11 cellular contexts compared by ENCODE assay signal in genomic region chr14:54686871-54687749, GRCh38.
A peak's percentile ranks its signal among the peaks of the same experiment; 100 is the strongest.
DNase-seq lines count a peak whose midpoint lies in the region; ATAC-seq, FAIRE-seq and TF ChIP-seq lines count a peak whose summit lies in the region.
"Had no signal": no experiment of that assay in that cellular context is flagged by ENCODE, and none has a peak within 500 bp of the region (broad histone marks: within the 10 kb centered on the region; RNA-seq: fewer than 3 reads in every experiment).

No MANE protein-coding gene starts in this region.

- H3K4me1 ChIP-seq in liver (ENCODE audit: control insufficient read depth in 4 of 4, insufficient read depth in 4 of 4, low read length in 3 of 4) (peaks cover 0 to 7% (median 2%) of the 10 kb centered on the region in 4 donors), HepG2 (ENCODE audit: insufficient read depth, low read length) (peaks cover 16% of the 10 kb centered on the region; the same call in 1 of the 2 replicates), heart right ventricle (peaks cover 21 to 94% (median 78%) of the 10 kb centered on the region in 9 donors), sigmoid colon (peaks cover 0 to 78% (median 71%) of the 10 kb centered on the region in 4 donors)

- no peak for TF ChIP-seq RAD21 in liver (IDR thresholded peaks at IDR 0.05)
- no peak for TF ChIP-seq RAD21 in HepG2 (CRISPR knock-in tag; IDR thresholded peaks at IDR 0.05)

- H4K20me1 ChIP-seq in HepG2 (ENCODE audit: insufficient read depth, low read length) = peaks cover 4% of the 10 kb centered on the region; the same call in 1 of the 2 replicates

- H2AFZ ChIP-seq in HepG2 (ENCODE audit: low read length) = no peak overlapping the region

- FAIRE-seq in HepG2 (lab: Jason Lieb, UNC) = no peak

- H3K27me3 ChIP-seq in liver (ENCODE audit: control insufficient read depth in 4 of 4, insufficient read depth in 4 of 4, low read length in 3 of 4) (no peaks in the 10 kb centered on the region), HepG2 (ENCODE audit: control insufficient read depth in 1 of 2, insufficient read depth in 2 of 2, low read length in 2 of 2) (no peaks in the 10 kb centered on the region), heart right ventricle (no peaks in the 10 kb centered on the region), sigmoid colon (no peaks in the 10 kb centered on the region)

- no peak overlapping the region for H3K4me2 ChIP-seq in HepG2 (ENCODE audit: low read depth, low read length)

- intact Hi-C loops in HepG2 (cut with micrococcal nuclease; ENCODE audit: unreplicated experiment) (no loop called here), heart right ventricle (cut with DNase I) (loop anchor here in 4 of 10 donors (1.0 to 5.0 kb wide), 3 partner anchors 35 to 120 kb away; partner anchors contain the start of gene SAMD4A (in 1 of the 4)), sigmoid colon (cut with DNase I) (loop anchor here (1.0 to 5.0 kb wide), 2 partner anchors 40 to 120 kb away; partner anchors contain the start of gene SAMD4A)

- BruUV-seq in HepG2 (replicated peaks; lab: Mats Ljungman, UMichigan) = no TSS peak

- DNase-seq in HepG2 (ENCODE audit: low spot score) (no peak), heart right ventricle (peak in 1 of 2 donors; percentile 43), sigmoid colon (no peak), HuH-7 (ENCODE audit: low spot score) (no peak), germinal center (ENCODE audit: low spot score) (no peak)
- DNase-seq: activated CD8-positive, alpha-beta memory T cell treated with anti-CD3 and anti-CD28 coated beads, Interleukin-2, amount 50 U/mL, for 4 hours; Karpas-422; NCI-H2029 had no signal

- 73% methylated on average over 8 of the region's 8 CpGs for WGBS in liver
- WGBS in HepG2 (ENCODE audit: low lambda C conversion rate) = 98% methylated on average over 8 of the region's 8 CpGs
- 46 to 50% methylated on average over 8 of the region's 8 CpGs for WGBS in heart right ventricle, 2 donors
- 80 to 86% methylated on average over 8 of the region's 8 CpGs for WGBS in sigmoid colon, 2 donors

- no peak for TF ChIP-seq CTCF in liver (IDR thresholded peaks at IDR 0.05; ENCODE audit: low read depth, low read length, missing input control)
- no peak for TF ChIP-seq CTCF in HepG2 (CRISPR knock-in tag; IDR thresholded peaks at IDR 0.05)
- TF ChIP-seq CTCF in heart right ventricle (IDR thresholded peaks at IDR 0.05) = no peak
- TF ChIP-seq CTCF in sigmoid colon (IDR thresholded peaks at IDR 0.05) = no peak

- CTCF ChIA-PET in HepG2 (lab: Yijun Ruan, JAX; ENCODE audit: low intra/inter-chr PET ratio, low total read pairs) = no interaction called here

- TF ChIP-seq EP300 in HepG2 (IDR thresholded peaks at IDR 0.05; ENCODE audit: low read depth in 2 of 2, low read length in 2 of 2) (no peak), HepG2 (CRISPR knock-in tag; IDR thresholded peaks at IDR 0.05; ENCODE audit: borderline replicate concordance) (no peak), sigmoid colon (IDR thresholded peaks at IDR 0.05) (no peak)

- peaks cover 24% of the 10 kb centered on the region for H3K79me2 ChIP-seq in HepG2 (ENCODE audit: insufficient read depth, low read length)

- no peaks in the 10 kb centered on the region for H3K9me3 ChIP-seq in liver (ENCODE audit: control insufficient read depth in 4 of 4, low read length in 3 of 4)
- no peaks in the 10 kb centered on the region for H3K9me3 ChIP-seq in HepG2 (ENCODE audit: low read length)
- peaks cover 0 to 4% (median 0%) of the 10 kb centered on the region in 11 donors for H3K9me3 ChIP-seq in heart right ventricle
- no peaks in the 10 kb centered on the region for H3K9me3 ChIP-seq in sigmoid colon

- H3K4me3 ChIP-seq in liver (ENCODE audit: low read depth in 1 of 3, low read length in 3 of 3) = no peak overlapping the region
- no peak overlapping the region for H3K4me3 ChIP-seq in HepG2 (replicated peaks in 1 of 3; ENCODE audit: insufficient read depth in 1 of 3, low read depth in 2 of 3, low read length in 3 of 3)
- peak overlapping the region in 5 of 10 donors; percentile 0 to 23 (median 16) for H3K4me3 ChIP-seq in heart right ventricle
- no peak overlapping the region for H3K4me3 ChIP-seq in sigmoid colon

- no peak for TF ChIP-seq POLR2A in HepG2 (IDR thresholded peaks at IDR 0.05; ENCODE audit: insufficient read depth in 1 of 2, low read depth in 2 of 2, low read length in 2 of 2)
- no peak for TF ChIP-seq POLR2A in sigmoid colon (IDR thresholded peaks at IDR 0.05)

- H3K27ac ChIP-seq in liver (ENCODE audit: low read depth in 1 of 2, low read length in 2 of 2) (peak overlapping the region; percentile 21 to 43), HepG2 (ENCODE audit: extremely low read length, insufficient read depth, low read length) (no peak overlapping the region), heart right ventricle (peak overlapping the region; percentile 63 to 96 (median 88)), sigmoid colon (peak overlapping the region; percentile 73 to 95 (median 82))

- H3K9ac ChIP-seq in liver (ENCODE audit: low read depth in 1 of 2, low read length in 2 of 2) (no peak overlapping the region), HepG2 (ENCODE audit: insufficient read depth, low read depth, low read length) (no peak overlapping the region)

- H3K36me3 ChIP-seq in liver (ENCODE audit: control insufficient read depth in 4 of 4, insufficient read depth in 3 of 4, low read depth in 1 of 4, low read length in 3 of 4) (no peaks in the 10 kb centered on the region), HepG2 (replicated peaks in 1 of 2; ENCODE audit: control insufficient read depth in 1 of 2, insufficient read depth in 2 of 2, low read length in 2 of 2) (peaks cover 2 to 13% of the 10 kb centered on the region in 2 experiments; a peak in 3 of 5 replicates), heart right ventricle (no peaks in the 10 kb centered on the region), sigmoid colon (no peaks in the 10 kb centered on the region)

- POLR2A ChIA-PET in HepG2 (lab: Yijun Ruan, JAX) = no interaction called here

- ATAC-seq in HepG2 = no peak
- peak in 7 of 8 donors; percentile 40 to 67 (median 60) for ATAC-seq in heart right ventricle
- ATAC-seq in GM21528 (IDR thresholded peaks at IDR 0.05; ENCODE audit: low FRiP score, unreplicated experiment) = no peak
- ATAC-seq in GM19395 (IDR thresholded peaks at IDR 0.05; ENCODE audit: unreplicated experiment) = no peak

- in situ Hi-C loops in HepG2 (cut with HindIII; ENCODE audit: extremely low pct_ligation_motif_present, low pct_unique_long_range_greater_than_20kb) = no loop called here

TF ChIP-seq in liver, 16 proteins besides CTCF, POLR2A, EP300 and RAD21:
- no peak for TF ChIP-seq MAX (IDR thresholded peaks at IDR 0.05)
- TF ChIP-seq NR2F2 (IDR thresholded peaks at IDR 0.05) = peak; percentile 52

TF ChIP-seq in HepG2, 621 proteins besides CTCF, POLR2A, EP300 and RAD21:
- TF ChIP-seq ZNF235 (CRISPR knock-in tag; IDR thresholded peaks at IDR 0.05; ENCODE audit: borderline replicate concordance) = no peak
- no peak for TF ChIP-seq ATM (IDR thresholded peaks at IDR 0.05; ENCODE audit: borderline replicate concordance)
- no peak for TF ChIP-seq ZBTB42 (CRISPR knock-in tag; IDR thresholded peaks at IDR 0.05)
- TF ChIP-seq, protein P1, sequence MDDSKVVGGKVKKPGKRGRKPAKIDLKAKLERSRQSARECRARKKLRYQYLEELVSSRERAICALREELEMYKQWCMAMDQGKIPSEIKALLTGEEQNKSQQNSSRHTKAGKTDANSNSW (CRISPR knock-in tag; IDR thresholded peaks at IDR 0.05; ENCODE audit: borderline replicate concordance) = no peak
- TF ChIP-seq ZNF891 (CRISPR knock-in tag; IDR thresholded peaks at IDR 0.05) = no peak
- no peak for TF ChIP-seq ZZZ3 (CRISPR knock-in tag; IDR thresholded peaks at IDR 0.05; ENCODE audit: borderline replicate concordance)
- no peak for TF ChIP-seq THYN1 (CRISPR knock-in tag; IDR thresholded peaks at IDR 0.05; ENCODE audit: borderline replicate concordance, low read depth)

Comparison
In these comparisons a context has a peak if more than half of its experiments do, and no peak if none do; other contexts are left out.
1. ATAC-seq: peak in heart right ventricle (7 of 8); none in HepG2 (single experiment), GM21528 (single experiment) and GM19395 (single experiment).